Comparison of ENCODE assay signal across 9 cellular contexts in the genomic region with DNA sequence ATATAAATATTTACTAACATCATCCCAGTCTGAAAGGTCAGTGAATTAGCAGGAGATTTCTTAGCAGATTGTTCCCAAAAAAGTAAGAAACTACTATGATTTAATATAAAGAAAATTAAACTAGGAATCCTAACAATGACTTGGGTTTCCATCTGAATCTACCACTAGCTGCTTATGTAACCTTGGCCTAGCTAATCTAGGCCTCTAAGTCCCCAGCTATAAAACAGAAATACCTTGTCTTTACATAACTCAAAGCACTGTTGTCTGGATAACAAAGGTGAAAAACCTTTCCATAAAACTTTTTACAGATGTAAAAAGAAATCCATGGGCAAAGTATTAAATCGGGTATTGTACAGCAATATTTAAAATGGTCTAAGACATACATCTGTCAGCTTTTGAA. TPM values are rescaled to one million over a fixed set of nuclear protein-coding genes. Genes with fewer than 3 reads are reported as not detected.
DNase-seq lines count a peak whose midpoint lies in the region; ATAC-seq and TF ChIP-seq lines count a peak whose summit lies in the region.
"Had no signal": no experiment of that assay in that cellular context is flagged by ENCODE, and none has a peak within 500 bp of the region (broad histone marks: within the 10 kb centered on the region; RNA-seq: fewer than 3 reads in every experiment).

No MANE protein-coding gene starts in this region.

- H2BK5ac ChIP-seq in mesenchymal stem cell (ENCODE audit: low read depth, low read length, poor library complexity, severe bottlenecking): no peak overlapping the region

- TF ChIP-seq CTCF in MCF 10A (IDR thresholded peaks at IDR 0.05; ENCODE audit: unreplicated experiment) (no peak), tibial artery (IDR thresholded peaks at IDR 0.05) (no peak)

- H3K27me3 Mint-ChIP-seq in activated CD4-positive, alpha-beta T cell treated with anti-CD3 and anti-CD28 coated beads, Interleukin-2, amount 10 ng/mL, durations not matched to agents 24 days and 14 days: peaks cover 1% of the 10 kb centered on the region
- no peaks in the 10 kb centered on the region for H3K27me3 Mint-ChIP-seq in MCF 10A (ENCODE audit: insufficient read depth, unreplicated experiment)

- H3K4ac ChIP-seq in mesenchymal stem cell (ENCODE audit: low read depth in 1 of 2, low read length in 2 of 2): no peak overlapping the region

- H3K9ac ChIP-seq in mesenchymal stem cell (ENCODE audit: low read length): peak overlapping the region; percentile 98

- H3K27ac ChIP-seq in mesenchymal stem cell (ENCODE audit: low read length, poor library complexity, severe bottlenecking): no peak overlapping the region
- peak overlapping the region; percentile 98 to 99 for H3K27ac ChIP-seq in tibial artery

- H4K8ac ChIP-seq in mesenchymal stem cell (ENCODE audit: low read length): no peak overlapping the region

- POLR2A ChIA-PET in MCF 10A (lab: Yijun Ruan, JAX): interaction anchor here (0.6 to 9.7 kb wide), 11 partner anchors 9 to 428 kb away, joined by 3 to 410 read pairs (median 3); partner anchors contain the start of gene FAM200B

- no peak overlapping the region for H3K4me2 ChIP-seq in mesenchymal stem cell (ENCODE audit: low read length, poor library complexity, severe bottlenecking)

- H3K4me3 ChIP-seq in mesenchymal stem cell (ENCODE audit: insufficient read depth in 1 of 2, low read depth in 1 of 2, low read length in 2 of 2): peak overlapping the region in 1 of 2 experiments; percentile 86
- peak overlapping the region in 1 of 2 donors; percentile 90 for H3K4me3 ChIP-seq in tibial artery

- H3K4me1 ChIP-seq in mesenchymal stem cell (ENCODE audit: control insufficient read depth, insufficient read depth, low read depth, low read length) (peaks cover 5% of the 10 kb centered on the region), tibial artery (peaks cover 0 to 82% (median 40%) of the 10 kb centered on the region in 4 donors)

- H3K36me3 Mint-ChIP-seq in activated CD4-positive, alpha-beta T cell treated with anti-CD3 and anti-CD28 coated beads, Interleukin-2, amount 10 ng/mL, durations not matched to agents 24 days and 14 days (ENCODE audit: low read depth): peaks cover 8% of the 10 kb centered on the region
- H3K36me3 Mint-ChIP-seq in MCF 10A (ENCODE audit: insufficient read depth, unreplicated experiment): peaks cover 28% of the 10 kb centered on the region

- no peak overlapping the region for H4K91ac ChIP-seq in mesenchymal stem cell (ENCODE audit: low read length)

- H2BK15ac ChIP-seq in mesenchymal stem cell (ENCODE audit: low read depth, poor library complexity, severe bottlenecking): no peak overlapping the region

- no CpG with 5 or more reads among the region's 1 CpG for WGBS in mesenchymal stem cell

- H3K14ac ChIP-seq in mesenchymal stem cell (ENCODE audit: low read length in 2 of 2): no peak overlapping the region

- H3K4me3 Mint-ChIP-seq in activated CD4-positive, alpha-beta T cell treated with anti-CD3 and anti-CD28 coated beads, Interleukin-2, amount 10 ng/mL, durations not matched to agents 24 days and 14 days: peak overlapping the region; percentile 29
- H3K4me3 Mint-ChIP-seq in MCF 10A (ENCODE audit: unreplicated experiment): peak overlapping the region; percentile 97

- no peaks in the 10 kb centered on the region for H3K9me3 Mint-ChIP-seq in activated CD4-positive, alpha-beta T cell treated with anti-CD3 and anti-CD28 coated beads, Interleukin-2, amount 10 ng/mL, durations not matched to agents 24 days and 14 days
- no peaks in the 10 kb centered on the region for H3K9me3 Mint-ChIP-seq in MCF 10A (ENCODE audit: unreplicated experiment)

- no peak overlapping the region for H2BK12ac ChIP-seq in mesenchymal stem cell (ENCODE audit: low read length in 2 of 2)

- H3K27me3 ChIP-seq in mesenchymal stem cell (ENCODE audit: control insufficient read depth in 1 of 2, insufficient read depth in 1 of 2, low read length in 2 of 2) (no peaks in the 10 kb centered on the region), tibial artery (no peaks in the 10 kb centered on the region)

- intact Hi-C loops in activated CD4-positive, alpha-beta T cell treated with anti-CD3 and anti-CD28 coated beads, Interleukin-2, amount 10 ng/mL, durations not matched to agents 24 days and 14 days (cut with micrococcal nuclease): loop anchor here (5.0 to 10.0 kb wide), 4 partner anchors 305 to 1997 kb away; partner anchors contain the start of gene TAPT1
- intact Hi-C loops in MCF 10A (cut with micrococcal nuclease) (loop anchor here (2.0 to 5.0 kb wide), 2 partner anchors 40 to 413 kb away; no protein-coding TSS in a partner anchor), tibial artery (cut with DNase I; ENCODE audit: low total_unique reads) (no loop called here)

- CTCF ChIA-PET in MCF 10A (lab: Yijun Ruan, JAX): interaction anchor here (0.6 to 5.7 kb wide), 7 partner anchors 9 to 421 kb away, joined by 3 to 49 read pairs (median 3); partner anchors contain the start of gene FAM200B

- ATAC-seq in HG03460 (IDR thresholded peaks at IDR 0.05; ENCODE audit: unreplicated experiment) (no peak), HG03280 (IDR thresholded peaks at IDR 0.05; ENCODE audit: unreplicated experiment) (no peak)

- H2AFZ ChIP-seq in mesenchymal stem cell (ENCODE audit: low read depth, low read length): no peak overlapping the region

- no peak for DNase-seq in activated CD4-positive, alpha-beta T cell treated with anti-CD3 and anti-CD28 coated beads, Interleukin-2, amount 10 ng/mL, durations not matched to agents 24 days and 14 days
- DNase-seq in activated CD4-positive, alpha-beta T cell treated with anti-CD3 and anti-CD28 coated beads, Interleukin-2, amount 50 U/mL, for 48 hours: no peak
- DNase-seq in MCF 10A (ENCODE audit: unreplicated experiment) (no peak), mesenchymal stem cell (no peak), tibial artery (no peak), UCSD-AML1 (lab: John Stamatoyannopoulos, UW; ENCODE audit: unreplicated experiment) (no peak)
- DNase-seq: effector CD4-positive, alpha-beta T cell had no signal

- no TSS peak for BruUV-seq in MCF 10A (replicated peaks; lab: Mats Ljungman, UMichigan)

- H3K36me3 ChIP-seq in mesenchymal stem cell (ENCODE audit: control insufficient read depth in 1 of 2, insufficient read depth in 2 of 2, low read depth in 1 of 2, low read length in 2 of 2) (no peaks in the 10 kb centered on the region), tibial artery (no peaks in the 10 kb centered on the region)

- no peak overlapping the region for H2BK120ac ChIP-seq in mesenchymal stem cell (ENCODE audit: low read depth, low read length)

- no peak overlapping the region for H3K18ac ChIP-seq in mesenchymal stem cell (ENCODE audit: low read depth in 1 of 2, low read length in 2 of 2)

- H3K23ac ChIP-seq in mesenchymal stem cell (ENCODE audit: low read length in 2 of 2): no peak overlapping the region

- H3K79me1 ChIP-seq in mesenchymal stem cell (replicated peaks; ENCODE audit: low read length, poor library complexity, severe bottlenecking): peaks cover 4% of the 10 kb centered on the region

- H2AK5ac ChIP-seq in mesenchymal stem cell (ENCODE audit: low read length, severe bottlenecking): no peak overlapping the region

- H3K27ac Mint-ChIP-seq in activated CD4-positive, alpha-beta T cell treated with anti-CD3 and anti-CD28 coated beads, Interleukin-2, amount 10 ng/mL, durations not matched to agents 24 days and 14 days: no peak overlapping the region
- peak overlapping the region; percentile 74 for H3K27ac Mint-ChIP-seq in MCF 10A (ENCODE audit: low read depth, unreplicated experiment)

- H3K9me3 ChIP-seq in mesenchymal stem cell (ENCODE audit: control insufficient read depth, low read length): no peaks in the 10 kb centered on the region
- no peaks in the 10 kb centered on the region for H3K9me3 ChIP-seq in tibial artery

- H3K4me1 Mint-ChIP-seq in activated CD4-positive, alpha-beta T cell treated with anti-CD3 and anti-CD28 coated beads, Interleukin-2, amount 10 ng/mL, durations not matched to agents 24 days and 14 days: peaks cover 53% of the 10 kb centered on the region
- H3K4me1 Mint-ChIP-seq in MCF 10A (ENCODE audit: insufficient read depth, unreplicated experiment): peaks cover 24% of the 10 kb centered on the region

RNA-seq across cellular contexts. Expression of gene FBXL5, which starts 3.0 kb away (rescaled TPM):
- total RNA-seq in activated CD4-positive, alpha-beta T cell treated with anti-CD3 and anti-CD28 coated beads, Interleukin-2, amount 10 ng/mL, durations not matched to agents 24 days and 14 days: 28.9 and 31.2 TPM in 2 replicates
- 68.0 and 96.8 TPM in 2 replicates for total RNA-seq in MCF 10A (2022)
- polyA plus RNA-seq in mesenchymal stem cell (2013, experiment 1 of 2): 31.5 TPM
- polyA plus RNA-seq in mesenchymal stem cell (2013, experiment 2 of 2): 32.3 TPM

RNA-seq across cellular contexts. Expression of gene FAM200B, which starts 29.4 kb away (rescaled TPM):
- total RNA-seq in activated CD4-positive, alpha-beta T cell treated with anti-CD3 and anti-CD28 coated beads, Interleukin-2, amount 10 ng/mL, durations not matched to agents 24 days and 14 days: 6.0 and 9.9 TPM in 2 replicates
- total RNA-seq in MCF 10A (2022): 33.6 and 46.5 TPM in 2 replicates
- polyA plus RNA-seq in mesenchymal stem cell (2013, experiment 1 of 2): 71.6 TPM
- 72.1 TPM for polyA plus RNA-seq in mesenchymal stem cell (2013, experiment 2 of 2)

RNA-seq across cellular contexts. Expression of gene BST1, which starts 50.7 kb away (rescaled TPM):
- total RNA-seq in activated CD4-positive, alpha-beta T cell treated with anti-CD3 and anti-CD28 coated beads, Interleukin-2, amount 10 ng/mL, durations not matched to agents 24 days and 14 days: 0.12 and 0.72 TPM in 2 replicates
- total RNA-seq in MCF 10A (2022): 0.93 and 1.1 TPM in 2 replicates
- 0.22 TPM for polyA plus RNA-seq in mesenchymal stem cell (2013, experiment 1 of 2)
- polyA plus RNA-seq in mesenchymal stem cell (2013, experiment 2 of 2): 0.37 TPM
